In the genomic region with DNA sequence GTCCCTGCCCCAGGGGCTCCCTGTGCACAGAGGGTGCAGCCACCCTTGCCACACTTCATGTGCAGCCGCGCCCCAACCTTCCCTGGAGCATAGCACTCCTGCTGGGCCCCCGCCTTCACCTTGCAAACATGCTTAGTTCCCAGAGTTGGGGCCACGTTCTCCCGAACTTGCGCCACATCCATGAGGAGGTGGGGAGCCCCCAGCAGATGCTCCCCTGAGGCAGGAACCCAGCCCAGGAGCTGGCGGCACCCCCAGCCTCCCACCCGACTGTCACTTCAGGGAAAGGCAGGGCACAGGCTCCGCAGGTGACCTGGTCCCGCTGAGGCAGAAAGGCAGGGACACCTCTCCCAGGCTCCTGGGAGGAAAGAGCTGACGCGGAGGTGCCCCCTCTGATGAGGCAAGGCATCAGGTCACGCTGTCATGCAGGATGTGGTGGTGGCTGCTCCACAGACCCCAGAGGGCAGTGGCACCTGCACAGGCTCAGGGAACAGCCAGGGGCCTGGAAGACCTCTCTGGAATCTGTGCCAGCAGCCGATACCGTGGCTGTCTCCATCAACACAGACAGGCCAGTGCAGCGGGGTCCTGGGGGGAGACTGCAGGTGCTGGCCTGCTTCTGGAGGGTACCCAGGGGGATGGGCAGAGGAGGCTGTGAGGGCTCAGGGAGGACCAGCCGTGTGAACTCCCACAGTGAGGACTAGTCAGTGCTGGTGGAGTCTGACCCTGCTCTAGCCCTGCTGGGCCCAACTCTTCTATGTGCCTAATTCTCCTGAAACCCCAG, we compare ENCODE assay signal across 1 cellular context.
TF ChIP-seq lines count a peak whose summit lies in the region.

No MANE protein-coding gene starts in this region.

TF ChIP-seq in WTC11, 78 proteins besides CTCF, POLR2A, EP300 and RAD21:
- TF ChIP-seq, protein P1, sequence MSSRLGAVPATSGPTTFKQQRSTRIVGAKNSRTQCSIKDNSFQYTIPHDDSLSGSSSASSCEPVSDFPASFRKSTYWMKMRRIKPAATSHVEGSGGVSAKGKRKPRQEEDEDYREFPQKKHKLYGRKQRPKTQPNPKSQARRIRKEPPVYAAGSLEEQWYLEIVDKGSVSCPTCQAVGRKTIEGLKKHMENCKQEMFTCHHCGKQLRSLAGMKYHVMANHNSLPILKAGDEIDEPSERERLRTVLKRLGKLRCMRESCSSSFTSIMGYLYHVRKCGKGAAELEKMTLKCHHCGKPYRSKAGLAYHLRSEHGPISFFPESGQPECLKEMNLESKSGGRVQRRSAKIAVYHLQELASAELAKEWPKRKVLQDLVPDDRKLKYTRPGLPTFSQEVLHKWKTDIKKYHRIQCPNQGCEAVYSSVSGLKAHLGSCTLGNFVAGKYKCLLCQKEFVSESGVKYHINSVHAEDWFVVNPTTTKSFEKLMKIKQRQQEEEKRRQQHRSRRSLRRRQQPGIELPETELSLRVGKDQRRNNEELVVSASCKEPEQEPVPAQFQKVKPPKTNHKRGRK (CRISPR knock-in tag; IDR thresholded peaks at IDR 0.05; ENCODE audit: borderline replicate concordance) = no peak
- TF ChIP-seq, protein P2, sequence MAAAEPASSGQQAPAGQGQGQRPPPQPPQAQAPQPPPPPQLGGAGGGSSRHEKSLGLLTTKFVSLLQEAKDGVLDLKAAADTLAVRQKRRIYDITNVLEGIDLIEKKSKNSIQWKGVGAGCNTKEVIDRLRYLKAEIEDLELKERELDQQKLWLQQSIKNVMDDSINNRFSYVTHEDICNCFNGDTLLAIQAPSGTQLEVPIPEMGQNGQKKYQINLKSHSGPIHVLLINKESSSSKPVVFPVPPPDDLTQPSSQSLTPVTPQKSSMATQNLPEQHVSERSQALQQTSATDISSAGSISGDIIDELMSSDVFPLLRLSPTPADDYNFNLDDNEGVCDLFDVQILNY (CRISPR knock-in tag; IDR thresholded peaks at IDR 0.05) = no peak
- TF ChIP-seq, protein P3, sequence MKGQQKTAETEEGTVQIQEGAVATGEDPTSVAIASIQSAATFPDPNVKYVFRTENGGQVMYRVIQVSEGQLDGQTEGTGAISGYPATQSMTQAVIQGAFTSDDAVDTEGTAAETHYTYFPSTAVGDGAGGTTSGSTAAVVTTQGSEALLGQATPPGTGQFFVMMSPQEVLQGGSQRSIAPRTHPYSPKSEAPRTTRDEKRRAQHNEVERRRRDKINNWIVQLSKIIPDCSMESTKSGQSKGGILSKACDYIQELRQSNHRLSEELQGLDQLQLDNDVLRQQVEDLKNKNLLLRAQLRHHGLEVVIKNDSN (CRISPR knock-in tag; IDR thresholded peaks at IDR 0.05) = no peak
- TF ChIP-seq SOX15 (CRISPR knock-in tag; IDR thresholded peaks at IDR 0.05) (no peak), ESRRA (CRISPR knock-in tag; IDR thresholded peaks at IDR 0.05; ENCODE audit: borderline replicate concordance) (no peak), ZNF232 (CRISPR knock-in tag; IDR thresholded peaks at IDR 0.05) (no peak), JUN (CRISPR knock-in tag; IDR thresholded peaks at IDR 0.05) (no peak), GRHL2 (CRISPR knock-in tag; IDR thresholded peaks at IDR 0.05; ENCODE audit: insufficient replicate concordance, severe bottlenecking) (no peak), ZNF219 (CRISPR knock-in tag; IDR thresholded peaks at IDR 0.05; ENCODE audit: borderline replicate concordance) (no peak)
- TF ChIP-seq, protein P4, sequence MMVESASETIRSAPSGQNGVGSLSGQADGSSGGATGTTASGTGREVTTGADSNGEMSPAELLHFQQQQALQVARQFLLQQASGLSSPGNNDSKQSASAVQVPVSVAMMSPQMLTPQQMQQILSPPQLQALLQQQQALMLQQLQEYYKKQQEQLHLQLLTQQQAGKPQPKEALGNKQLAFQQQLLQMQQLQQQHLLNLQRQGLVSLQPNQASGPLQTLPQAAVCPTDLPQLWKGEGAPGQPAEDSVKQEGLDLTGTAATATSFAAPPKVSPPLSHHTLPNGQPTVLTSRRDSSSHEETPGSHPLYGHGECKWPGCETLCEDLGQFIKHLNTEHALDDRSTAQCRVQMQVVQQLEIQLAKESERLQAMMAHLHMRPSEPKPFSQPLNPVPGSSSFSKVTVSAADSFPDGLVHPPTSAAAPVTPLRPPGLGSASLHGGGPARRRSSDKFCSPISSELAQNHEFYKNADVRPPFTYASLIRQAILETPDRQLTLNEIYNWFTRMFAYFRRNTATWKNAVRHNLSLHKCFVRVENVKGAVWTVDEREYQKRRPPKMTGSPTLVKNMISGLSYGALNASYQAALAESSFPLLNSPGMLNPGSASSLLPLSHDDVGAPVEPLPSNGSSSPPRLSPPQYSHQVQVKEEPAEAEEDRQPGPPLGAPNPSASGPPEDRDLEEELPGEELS (CRISPR knock-in tag; IDR thresholded peaks at IDR 0.05) = no peak
- TF ChIP-seq, protein P5, sequence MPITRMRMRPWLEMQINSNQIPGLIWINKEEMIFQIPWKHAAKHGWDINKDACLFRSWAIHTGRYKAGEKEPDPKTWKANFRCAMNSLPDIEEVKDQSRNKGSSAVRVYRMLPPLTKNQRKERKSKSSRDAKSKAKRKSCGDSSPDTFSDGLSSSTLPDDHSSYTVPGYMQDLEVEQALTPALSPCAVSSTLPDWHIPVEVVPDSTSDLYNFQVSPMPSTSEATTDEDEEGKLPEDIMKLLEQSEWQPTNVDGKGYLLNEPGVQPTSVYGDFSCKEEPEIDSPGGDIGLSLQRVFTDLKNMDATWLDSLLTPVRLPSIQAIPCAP (CRISPR knock-in tag; IDR thresholded peaks at IDR 0.05) = no peak
